21 cellular contexts compared by ENCODE assay signal in genomic region chr18:32297851-32298250, GRCh38.
DNase-seq lines count a peak whose midpoint lies in the region; ATAC-seq and TF ChIP-seq lines count a peak whose summit lies in the region.
"Had no signal": no experiment of that assay in that cellular context is flagged by ENCODE, and none has a peak within 500 bp of the region (broad histone marks: within the 10 kb centered on the region; RNA-seq: fewer than 3 reads in every experiment).

No MANE protein-coding gene starts in this region.

- H3K27ac ChIP-seq in SK-N-SH (ENCODE audit: low read depth in 2 of 2, low read length in 1 of 2), result peak overlapping the region; percentile 86 to 95
- no peak overlapping the region for H3K27ac ChIP-seq in smooth muscle cell (ENCODE audit: low read depth)
- no peak overlapping the region for H3K27ac ChIP-seq in adrenal gland
- H3K27ac ChIP-seq in neuronal stem cell (replicated peaks; ENCODE audit: low read length), result no peak overlapping the region
- H3K27ac ChIP-seq: 22Rv1, SJSA1 had no signal

- H3K9me3 ChIP-seq in SK-N-SH, result no peaks in the 10 kb centered on the region
- H3K9me3 ChIP-seq in smooth muscle cell (replicated peaks; ENCODE audit: low read depth), result no peaks in the 10 kb centered on the region
- H3K9me3 ChIP-seq in adrenal gland (replicated peaks in 1 of 3), result no peaks in the 10 kb centered on the region
- no peaks in the 10 kb centered on the region for H3K9me3 ChIP-seq in neuronal stem cell (replicated peaks in 1 of 2; ENCODE audit: control insufficient read depth in 2 of 2, insufficient read depth in 1 of 2, low read depth in 1 of 2, low read length in 2 of 2)
- H3K9me3 ChIP-seq: SJSA1 had no signal

- no peak overlapping the region for H3K4ac ChIP-seq in neuronal stem cell (ENCODE audit: low read length)

- no peaks in the 10 kb centered on the region for H3K79me1 ChIP-seq in neuronal stem cell (ENCODE audit: low read depth, low read length)

- H2BK15ac ChIP-seq in neuronal stem cell (ENCODE audit: low read length), result no peak overlapping the region

- no peak overlapping the region for H2BK12ac ChIP-seq in neuronal stem cell (ENCODE audit: low read length)

- no peak overlapping the region for H3K23ac ChIP-seq in neuronal stem cell (ENCODE audit: low read depth, low read length, poor library complexity)

- no peak overlapping the region for H4K91ac ChIP-seq in neuronal stem cell (ENCODE audit: low read depth, low read length, poor library complexity)

- TF ChIP-seq POLR2A in adrenal gland (IDR thresholded peaks at IDR 0.05), result no peak

- peak overlapping the region; percentile 35; the same call in 1 of the 2 replicates for H3K9ac ChIP-seq in SK-N-SH
- H3K9ac ChIP-seq in smooth muscle cell (ENCODE audit: low read depth), result no peak overlapping the region
- no peak overlapping the region for H3K9ac ChIP-seq in neuronal stem cell (ENCODE audit: low read depth, low read length, poor library complexity)

- POLR2A ChIA-PET in SK-N-SH (lab: Yijun Ruan, JAX), result no interaction called here

- intact Hi-C loops in adrenal gland (cut with DNase I), result no loop called here

- ATAC-seq in left lobe of liver (peak; percentile 21), HG03571 (IDR thresholded peaks at IDR 0.05; ENCODE audit: unreplicated experiment) (no peak)
- ATAC-seq: CD8-positive, alpha-beta T cell; HCT116 had no signal

- WGBS in SK-N-SH (ENCODE audit: low lambda C conversion rate), result 14% methylated on average over 3 of the region's 3 CpGs
- 62% methylated on average over 3 of the region's 3 CpGs for WGBS in smooth muscle cell (ENCODE audit: low lambda C conversion rate)
- WGBS in adrenal gland, 4 donors, result 62 to 68% (median 62%) methylated on average over 3 of the region's 3 CpGs
- WGBS in neuronal stem cell (ENCODE audit: extremely low coverage in 2 of 2, insufficient read length in 2 of 2, insufficient replicate concordance in 1 of 2), 2 donors, result no CpG with 5 or more reads among the region's 3 CpGs

- H2AFZ ChIP-seq in SK-N-SH (ENCODE audit: low read depth) (peak overlapping the region; percentile 24; the same call in 1 of the 2 replicates), smooth muscle cell (ENCODE audit: low read depth) (no peak overlapping the region), neuronal stem cell (ENCODE audit: low read length) (no peak overlapping the region)

- TF ChIP-seq RAD21 in SK-N-SH (IDR thresholded peaks at IDR 0.05; ENCODE audit: low read length), result no peak; the same call in 1 of the 2 replicates

- H2AK5ac ChIP-seq in neuronal stem cell (ENCODE audit: low read depth, low read length), result no peak overlapping the region

- no peak overlapping the region for H3K18ac ChIP-seq in neuronal stem cell (ENCODE audit: low read length)

- DNase-seq in DMS 273 (lab: John Stamatoyannopoulos, UW; ENCODE audit: unreplicated experiment), result peak; percentile 72
- no peak for DNase-seq in DMS 273 treated with DMSO at 0.1 percent for 48 hours (lab: John Stamatoyannopoulos, UW)
- no peak for DNase-seq in SK-N-SH
- DNase-seq in left lobe of liver (ENCODE audit: low spot score), result no peak
- DNase-seq in smooth muscle cell (lab: John Stamatoyannopoulos, UW; ENCODE audit: unreplicated experiment), result no peak
- no peak for DNase-seq in adrenal gland
- DNase-seq in neuronal stem cell (ENCODE audit: low spot score), result no peak
- DNase-seq: AML-193; C1 segment of cervical spinal cord; CD8-positive, alpha-beta T cell; DMS53; GDM1; MV-4-11; NCI-H1694; NCI-H2081 treated with DMSO at 0.1 percent for 48 hours; NCI-H446; OCI-M1 had no signal

- H3K79me2 ChIP-seq in SK-N-SH (ENCODE audit: insufficient read depth) (no peaks in the 10 kb centered on the region), smooth muscle cell (ENCODE audit: low read depth) (no peaks in the 10 kb centered on the region)

- no peak overlapping the region for H3K14ac ChIP-seq in neuronal stem cell (ENCODE audit: low read length)

- H4K20me1 ChIP-seq in SK-N-SH (ENCODE audit: insufficient read depth) (no peaks in the 10 kb centered on the region), smooth muscle cell (ENCODE audit: low read depth) (no peaks in the 10 kb centered on the region)

- H3K27me3 ChIP-seq in SK-N-SH (ENCODE audit: insufficient read depth) (no peaks in the 10 kb centered on the region), smooth muscle cell (ENCODE audit: low read depth) (no peaks in the 10 kb centered on the region), adrenal gland (no peaks in the 10 kb centered on the region), neuronal stem cell (ENCODE audit: control insufficient read depth in 3 of 3, insufficient read depth in 3 of 3, low read depth in 1 of 3, low read length in 3 of 3) (no peaks in the 10 kb centered on the region)
- H3K27me3 ChIP-seq: SJSA1 had no signal

- peaks cover 17 to 18% of the 10 kb centered on the region in 2 experiments for H3K4me1 ChIP-seq in SK-N-SH (ENCODE audit: control insufficient read depth in 1 of 2, insufficient read depth in 2 of 2, low read depth in 1 of 2, low read length in 1 of 2)
- no peaks in the 10 kb centered on the region for H3K4me1 ChIP-seq in smooth muscle cell (ENCODE audit: low read depth)
- H3K4me1 ChIP-seq in adrenal gland (replicated peaks in 1 of 2), result peaks cover 4 to 16% of the 10 kb centered on the region in 2 donors
- no peaks in the 10 kb centered on the region for H3K4me1 ChIP-seq in neuronal stem cell (ENCODE audit: control insufficient read depth in 2 of 2, insufficient read depth in 1 of 2, low read depth in 1 of 2, low read length in 2 of 2)

- no peak for TF ChIP-seq CTCF in SK-N-SH (IDR thresholded peaks at IDR 0.05)
- TF ChIP-seq CTCF in smooth muscle cell (IDR thresholded peaks at IDR 0.05; ENCODE audit: borderline replicate concordance, insufficient read depth, poor library complexity, severe bottlenecking), result no peak
- TF ChIP-seq CTCF in adrenal gland (IDR thresholded peaks at IDR 0.05), result no peak

- peak overlapping the region; percentile 46 for H3K4me2 ChIP-seq in SK-N-SH
- H3K4me2 ChIP-seq in smooth muscle cell, result peak overlapping the region; percentile 6
- H3K4me2 ChIP-seq in neuronal stem cell (ENCODE audit: insufficient read depth, low read length, poor library complexity, severe bottlenecking), result no peak overlapping the region

- CTCF ChIA-PET in SK-N-SH (lab: Yijun Ruan, JAX), result interaction anchor here (1.0 to 9.4 kb wide), 3 partner anchors 144 to 251 kb away, joined by 3 to 61 read pairs (median 4); partner anchors contain the start of gene GAREM1

- peaks cover 49% of the 10 kb centered on the region for H3F3A ChIP-seq in SK-N-SH (replicated peaks; ENCODE audit: insufficient read depth)
- no peaks in the 10 kb centered on the region for H3F3A ChIP-seq in smooth muscle cell (ENCODE audit: low read depth)

- no peak overlapping the region for H2BK5ac ChIP-seq in neuronal stem cell (ENCODE audit: low read length)

- peak overlapping the region in 1 of 2 experiments; percentile 13; a peak in 2 of 4 replicates for H3K4me3 ChIP-seq in SK-N-SH (ENCODE audit: low read depth in 2 of 2, low read length in 1 of 2)
- no peak overlapping the region for H3K4me3 ChIP-seq in smooth muscle cell
- no peak overlapping the region for H3K4me3 ChIP-seq in adrenal gland
- H3K4me3 ChIP-seq in neuronal stem cell (ENCODE audit: low read length in 2 of 2), result no peak overlapping the region
- H3K4me3 ChIP-seq: SJSA1 had no signal

- no peak overlapping the region for H2BK120ac ChIP-seq in neuronal stem cell (ENCODE audit: low read depth, low read length)

- no peak overlapping the region for H4K8ac ChIP-seq in neuronal stem cell (ENCODE audit: low read depth, low read length)

- no peaks in the 10 kb centered on the region for H3K9me2 ChIP-seq in SK-N-SH

- no peak for TF ChIP-seq EP300 in SK-N-SH (IDR thresholded peaks at IDR 0.05; ENCODE audit: borderline replicate concordance in 1 of 2, low read depth in 1 of 2, low read length in 1 of 2)

- H3K36me3 ChIP-seq in SK-N-SH (replicated peaks in 1 of 2; ENCODE audit: control insufficient read depth in 1 of 2, insufficient read depth in 2 of 2, low read length in 1 of 2) (no peaks in the 10 kb centered on the region), smooth muscle cell (ENCODE audit: low read depth) (no peaks in the 10 kb centered on the region), adrenal gland (replicated peaks in 1 of 2) (no peaks in the 10 kb centered on the region), neuronal stem cell (replicated peaks in 1 of 2; ENCODE audit: control insufficient read depth in 2 of 2, insufficient read depth in 2 of 2, low read length in 2 of 2) (no peaks in the 10 kb centered on the region)
- H3K36me3 ChIP-seq: SJSA1 had no signal

TF ChIP-seq in SK-N-SH, 30 proteins besides CTCF, POLR2A, EP300 and RAD21 (continues in another document):
- TF ChIP-seq USF1 (IDR thresholded peaks at IDR 0.05; ENCODE audit: borderline replicate concordance, low read depth), result no peak
- no peak for TF ChIP-seq PBX3 (IDR thresholded peaks at IDR 0.05)
- no peak for TF ChIP-seq ZBTB33 (IDR thresholded peaks at IDR 0.05; ENCODE audit: borderline replicate concordance, low read depth)

Comparison
In these comparisons a context has a peak if more than half of its experiments do, and no peak if none do; other contexts are left out.
1. H3K27ac ChIP-seq: peak in SK-N-SH (2 of 2); none in smooth muscle cell (single experiment), adrenal gland (0 of 5) and neuronal stem cell (single experiment).